Comparison of ENCODE assay signal across 8 cellular contexts in the genomic region with DNA sequence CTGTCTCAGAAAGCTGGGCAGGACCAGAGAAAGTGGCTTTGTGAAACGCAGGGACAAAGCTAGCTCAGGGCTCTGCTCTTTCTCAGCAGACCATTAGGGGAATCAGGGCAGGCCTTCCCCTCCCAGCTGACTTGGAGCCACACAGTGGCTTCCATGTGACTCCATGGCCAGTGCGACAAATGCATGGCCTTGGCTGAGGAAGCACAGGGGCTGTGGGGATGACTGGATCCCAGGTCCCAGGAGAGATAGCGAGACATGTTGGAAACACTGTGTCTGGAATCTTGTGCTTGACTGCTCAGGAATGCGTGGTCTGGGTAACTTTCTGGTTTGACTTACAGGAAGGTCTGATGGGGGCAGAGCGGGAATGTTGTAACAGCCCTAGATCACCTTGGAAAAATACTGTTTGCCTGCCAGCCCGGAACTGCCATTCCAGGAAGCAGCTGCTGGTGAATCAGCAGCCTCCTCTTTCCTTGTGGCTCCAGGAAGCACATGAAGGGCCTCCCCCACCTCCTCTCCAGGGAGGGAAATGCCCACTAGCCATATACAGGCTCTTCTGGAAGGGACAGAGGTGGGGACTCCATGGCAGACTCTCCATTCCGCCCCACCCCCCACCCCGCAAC.
A peak's percentile ranks its signal among the peaks of the same experiment; 100 is the strongest.
DNase-seq lines count a peak whose midpoint lies in the region; ATAC-seq, FAIRE-seq and TF ChIP-seq lines count a peak whose summit lies in the region.

No MANE protein-coding gene starts in this region.

- POLR2A ChIA-PET in K562 (lab: Yijun Ruan, JAX) = interaction anchor here (0.6 to 1.5 kb wide), 3 partner anchors 8 to 343 kb away, joined by 4 to 13 read pairs (median 4); no protein-coding TSS in a partner anchor

- DNase-seq in AG09309 (ENCODE audit: low read depth) (peak; percentile 97), HuH-7.5 (ENCODE audit: low spot score) (peak; percentile 65), K562 (ENCODE audit: extremely low read depth in 1 of 4, low spot score in 3 of 4) (peak in 1 of 4 experiments; percentile 11), left colon (peak; percentile 68 to 90), tibial artery (peak; percentile 74 to 89), NCI-H1092 treated with DMSO at 0.1 percent for 48 hours (lab: John Stamatoyannopoulos, UW) (no peak), NCI-H446 treated with DMSO at 0.1 percent for 48 hours (lab: John Stamatoyannopoulos, UW) (no peak)

- H3K27ac ChIP-seq in K562 (ENCODE audit: extremely low read depth, low read depth, low read length) (peak overlapping the region; percentile 81; the same call in 2 of the 3 replicates), tibial artery (peak overlapping the region; percentile 77 to 78)

- ATAC-seq in K562 (no peak), left colon (peak; percentile 88), GM21360 (IDR thresholded peaks at IDR 0.05; ENCODE audit: unreplicated experiment) (no peak)

- CTCF ChIA-PET in K562 (lab: Yijun Ruan, JAX; ENCODE audit: low intra/inter-chr PET ratio) = no interaction called here

- no peak overlapping the region for H3K4me3 ChIP-seq in AG09309 (ENCODE audit: control insufficient read depth, low read depth, low read length)
- H3K4me3 ChIP-seq in K562 = no peak overlapping the region
- H3K4me3 ChIP-seq in tibial artery = no peak overlapping the region

- intact Hi-C loops in K562 (cut with micrococcal nuclease) (loop anchor here (5.0 kb wide), 1 partner anchor 136 kb away; a partner anchor contains a TSS), left colon (cut with DNase I, micrococcal nuclease) (no loop called here), tibial artery (cut with DNase I; ENCODE audit: low total_unique reads) (no loop called here)

- TF ChIP-seq CTCF in AG09309 (IDR thresholded peaks at IDR 0.05; ENCODE audit: control insufficient read depth, insufficient read depth, low read depth, low read length, missing control alignments) (peak; percentile 4), K562 (IDR thresholded peaks at IDR 0.05 in 2 of 3, conservative IDR thresholded peaks at IDR 0.05 in 1 of 3; ENCODE audit: insufficient read depth in 2 of 3, low read depth in 1 of 3, low read length in 3 of 3) (no peak), tibial artery (IDR thresholded peaks at IDR 0.05) (peak; percentile 15 to 27)

- H3K4me2 ChIP-seq in K562 (ENCODE audit: insufficient read depth, low read length) = no peak overlapping the region

- BruUV-seq in K562 (replicated peaks; lab: Mats Ljungman, UMichigan) = no TSS peak

- H3K36me3 ChIP-seq in K562 (ENCODE audit: control insufficient read depth, insufficient read depth, low read length) = no peaks in the 10 kb centered on the region
- no peaks in the 10 kb centered on the region for H3K36me3 ChIP-seq in tibial artery

- peak overlapping the region; percentile 74 for H2AFZ ChIP-seq in K562 (ENCODE audit: low read depth, low read length)

- H3K4me1 ChIP-seq in K562 (replicated peaks in 1 of 2; ENCODE audit: control insufficient read depth in 2 of 2, insufficient read depth in 2 of 2, low read length in 2 of 2) = peaks cover 29 to 54% of the 10 kb centered on the region in 2 experiments
- H3K4me1 ChIP-seq in tibial artery = peaks cover 0 to 40% (median 23%) of the 10 kb centered on the region in 4 donors

- no peak for TF ChIP-seq RAD21 in K562 (CRISPR knock-in tag; conservative IDR thresholded peaks at IDR 0.05 in 1 of 2, IDR thresholded peaks at IDR 0.05 in 1 of 2)

- H3K27me3 ChIP-seq in K562 (ENCODE audit: control insufficient read depth in 2 of 2, insufficient read depth in 2 of 2, low read length in 2 of 2) = no peaks in the 10 kb centered on the region
- H3K27me3 ChIP-seq in tibial artery = no peaks in the 10 kb centered on the region

- H3K9ac ChIP-seq in K562 (ENCODE audit: insufficient read depth in 1 of 2, low read depth in 2 of 2, low read length in 2 of 2) = peak overlapping the region in 1 of 2 experiments; percentile 43; a peak in 1 of 4 replicates

- H3K9me1 ChIP-seq in K562 (ENCODE audit: control insufficient read depth, insufficient read depth, low read length) = no peaks in the 10 kb centered on the region

- H3K9me3 ChIP-seq in K562 (replicated peaks; ENCODE audit: control insufficient read depth, insufficient read depth, low read depth, low read length) (no peaks in the 10 kb centered on the region), tibial artery (no peaks in the 10 kb centered on the region)

- peak; percentile 42 for FAIRE-seq in K562 (lab: Jason Lieb, UNC)

- no peak for TF ChIP-seq POLR2A in K562 (conservative IDR thresholded peaks at IDR 0.05)

- H3K79me2 ChIP-seq in K562 (ENCODE audit: control insufficient read depth, insufficient read depth, low read length) = no peaks in the 10 kb centered on the region

- H4K20me1 ChIP-seq in K562 (replicated peaks; ENCODE audit: control insufficient read depth, insufficient read depth, low read length) = no peaks in the 10 kb centered on the region

- TF ChIP-seq EP300 in K562 (IDR thresholded peaks at IDR 0.05; ENCODE audit: low read length) = no peak

- in situ Hi-C loops in K562 (cut with MboI) = no loop called here

- 36% methylated on average over 6 of the region's 8 CpGs for WGBS in K562 (ENCODE audit: insufficient coverage, low coverage, missing lambda C conversion rate)

TF ChIP-seq in K562, 482 proteins besides CTCF, POLR2A, EP300 and RAD21 (continues in another document):
- TF ChIP-seq ERF (CRISPR knock-in tag; IDR thresholded peaks at IDR 0.05) = no peak
- TF ChIP-seq, protein P1, sequence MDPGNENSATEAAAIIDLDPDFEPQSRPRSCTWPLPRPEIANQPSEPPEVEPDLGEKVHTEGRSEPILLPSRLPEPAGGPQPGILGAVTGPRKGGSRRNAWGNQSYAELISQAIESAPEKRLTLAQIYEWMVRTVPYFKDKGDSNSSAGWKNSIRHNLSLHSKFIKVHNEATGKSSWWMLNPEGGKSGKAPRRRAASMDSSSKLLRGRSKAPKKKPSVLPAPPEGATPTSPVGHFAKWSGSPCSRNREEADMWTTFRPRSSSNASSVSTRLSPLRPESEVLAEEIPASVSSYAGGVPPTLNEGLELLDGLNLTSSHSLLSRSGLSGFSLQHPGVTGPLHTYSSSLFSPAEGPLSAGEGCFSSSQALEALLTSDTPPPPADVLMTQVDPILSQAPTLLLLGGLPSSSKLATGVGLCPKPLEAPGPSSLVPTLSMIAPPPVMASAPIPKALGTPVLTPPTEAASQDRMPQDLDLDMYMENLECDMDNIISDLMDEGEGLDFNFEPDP (CRISPR knock-in tag; IDR thresholded peaks at IDR 0.05) = no peak
- no peak for TF ChIP-seq HNRNPUL1 (IDR thresholded peaks at IDR 0.05; ENCODE audit: low read length)
- no peak for TF ChIP-seq NCOA4 (IDR thresholded peaks at IDR 0.05; ENCODE audit: partially characterized antibody)
- no peak for TF ChIP-seq SREBF2 (CRISPR knock-in tag; IDR thresholded peaks at IDR 0.05)
- TF ChIP-seq CXXC5 (CRISPR knock-in tag; IDR thresholded peaks at IDR 0.05) = peak; percentile 14; the same call in 1 of the 2 replicates
- TF ChIP-seq ELF1 (tag; IDR thresholded peaks at IDR 0.05) = peak; percentile 52; the same call in 1 of the 2 replicates
- TF ChIP-seq ZNF175 (CRISPR knock-in tag; IDR thresholded peaks at IDR 0.05; ENCODE audit: low read depth) = 0 out of 2 replicates have a peak, but pooled peaks have one; percentile 17
- TF ChIP-seq, protein P2, sequence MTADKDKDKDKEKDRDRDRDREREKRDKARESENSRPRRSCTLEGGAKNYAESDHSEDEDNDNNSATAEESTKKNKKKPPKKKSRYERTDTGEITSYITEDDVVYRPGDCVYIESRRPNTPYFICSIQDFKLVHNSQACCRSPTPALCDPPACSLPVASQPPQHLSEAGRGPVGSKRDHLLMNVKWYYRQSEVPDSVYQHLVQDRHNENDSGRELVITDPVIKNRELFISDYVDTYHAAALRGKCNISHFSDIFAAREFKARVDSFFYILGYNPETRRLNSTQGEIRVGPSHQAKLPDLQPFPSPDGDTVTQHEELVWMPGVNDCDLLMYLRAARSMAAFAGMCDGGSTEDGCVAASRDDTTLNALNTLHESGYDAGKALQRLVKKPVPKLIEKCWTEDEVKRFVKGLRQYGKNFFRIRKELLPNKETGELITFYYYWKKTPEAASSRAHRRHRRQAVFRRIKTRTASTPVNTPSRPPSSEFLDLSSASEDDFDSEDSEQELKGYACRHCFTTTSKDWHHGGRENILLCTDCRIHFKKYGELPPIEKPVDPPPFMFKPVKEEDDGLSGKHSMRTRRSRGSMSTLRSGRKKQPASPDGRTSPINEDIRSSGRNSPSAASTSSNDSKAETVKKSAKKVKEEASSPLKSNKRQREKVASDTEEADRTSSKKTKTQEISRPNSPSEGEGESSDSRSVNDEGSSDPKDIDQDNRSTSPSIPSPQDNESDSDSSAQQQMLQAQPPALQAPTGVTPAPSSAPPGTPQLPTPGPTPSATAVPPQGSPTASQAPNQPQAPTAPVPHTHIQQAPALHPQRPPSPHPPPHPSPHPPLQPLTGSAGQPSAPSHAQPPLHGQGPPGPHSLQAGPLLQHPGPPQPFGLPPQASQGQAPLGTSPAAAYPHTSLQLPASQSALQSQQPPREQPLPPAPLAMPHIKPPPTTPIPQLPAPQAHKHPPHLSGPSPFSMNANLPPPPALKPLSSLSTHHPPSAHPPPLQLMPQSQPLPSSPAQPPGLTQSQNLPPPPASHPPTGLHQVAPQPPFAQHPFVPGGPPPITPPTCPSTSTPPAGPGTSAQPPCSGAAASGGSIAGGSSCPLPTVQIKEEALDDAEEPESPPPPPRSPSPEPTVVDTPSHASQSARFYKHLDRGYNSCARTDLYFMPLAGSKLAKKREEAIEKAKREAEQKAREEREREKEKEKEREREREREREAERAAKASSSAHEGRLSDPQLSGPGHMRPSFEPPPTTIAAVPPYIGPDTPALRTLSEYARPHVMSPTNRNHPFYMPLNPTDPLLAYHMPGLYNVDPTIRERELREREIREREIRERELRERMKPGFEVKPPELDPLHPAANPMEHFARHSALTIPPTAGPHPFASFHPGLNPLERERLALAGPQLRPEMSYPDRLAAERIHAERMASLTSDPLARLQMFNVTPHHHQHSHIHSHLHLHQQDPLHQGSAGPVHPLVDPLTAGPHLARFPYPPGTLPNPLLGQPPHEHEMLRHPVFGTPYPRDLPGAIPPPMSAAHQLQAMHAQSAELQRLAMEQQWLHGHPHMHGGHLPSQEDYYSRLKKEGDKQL (CRISPR knock-in tag; IDR thresholded peaks at IDR 0.05; ENCODE audit: borderline replicate concordance) = no peak
- no peak for TF ChIP-seq GABPB1 (CRISPR knock-in tag; IDR thresholded peaks at IDR 0.05)
- TF ChIP-seq SMARCC2 (IDR thresholded peaks at IDR 0.05; ENCODE audit: low read depth) = no peak
- no peak for TF ChIP-seq DDX20 (tag; IDR thresholded peaks at IDR 0.05; ENCODE audit: low read depth)
- no peak for TF ChIP-seq BHLHE40 (IDR thresholded peaks at IDR 0.05; ENCODE audit: low read length)
- TF ChIP-seq SP1 (CRISPR knock-in tag; IDR thresholded peaks at IDR 0.05) = no peak

Comparison
In these comparisons a context has a peak if more than half of its experiments do, and no peak if none do; other contexts are left out.
1. DNase-seq: peak in AG09309 (single experiment), HuH-7.5 (single experiment), left colon (2 of 2) and tibial artery (2 of 2); none in NCI-H1092 treated with DMSO at 0.1 percent for 48 hours (single experiment) and NCI-H446 treated with DMSO at 0.1 percent for 48 hours (single experiment).
2. CTCF ChIP-seq: peak in AG09309 (single experiment) and tibial artery (2 of 2); none in K562 (0 of 3).